16 cellular contexts compared by ENCODE assay signal in the genomic region with DNA sequence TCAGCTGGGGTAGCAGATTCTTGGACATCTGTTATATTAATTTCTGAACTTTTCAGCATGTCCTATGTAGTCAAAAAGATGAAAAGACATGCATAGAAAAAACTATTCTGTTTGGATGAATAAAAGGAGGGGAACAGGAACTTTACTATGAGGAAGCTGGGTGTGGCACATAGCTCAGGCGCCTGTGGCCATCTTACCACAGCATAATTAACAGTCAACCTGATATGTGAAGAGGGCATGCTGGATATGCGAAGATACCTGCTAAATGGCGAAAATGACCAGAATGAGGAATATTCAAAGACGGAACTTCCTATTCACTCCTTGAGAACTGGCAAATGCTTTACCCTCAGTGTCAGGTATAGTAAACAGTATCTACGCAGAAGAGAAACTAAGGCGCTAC. TPM values are rescaled to one million over a fixed set of nuclear protein-coding genes. Genes with fewer than 3 reads are reported as not detected.
DNase-seq lines count a peak whose midpoint lies in the region.
"Had no signal": no experiment of that assay in that cellular context is flagged by ENCODE, and none has a peak within 500 bp of the region (broad histone marks: within the 10 kb centered on the region; RNA-seq: fewer than 3 reads in every experiment).

No MANE protein-coding gene starts in this region.

- no peak overlapping the region for H3K27ac Mint-ChIP-seq in activated CD4-positive, alpha-beta memory T cell treated with anti-CD3 and anti-CD28 coated beads for 36 hours
- H3K27ac Mint-ChIP-seq: CD4-positive, CD25-positive, alpha-beta regulatory T cell had no signal

- no peaks in the 10 kb centered on the region for H3K4me1 Mint-ChIP-seq in activated CD4-positive, alpha-beta memory T cell treated with anti-CD3 and anti-CD28 coated beads for 36 hours (ENCODE audit: low read depth)

- H2BK12ac ChIP-seq in trophoblast cell (ENCODE audit: low read length): no peak overlapping the region

- H3K79me1 ChIP-seq in trophoblast cell (ENCODE audit: low read length): no peaks in the 10 kb centered on the region

- H3K4ac ChIP-seq in trophoblast cell (ENCODE audit: low read depth, low read length): no peak overlapping the region

- H3K36me3 ChIP-seq in HUES48 (ENCODE audit: control insufficient read depth, insufficient read depth, low read length) (peaks cover 59% of the 10 kb centered on the region), SK-N-MC (ENCODE audit: insufficient read depth, low read length) (peaks cover 60% of the 10 kb centered on the region), iPS-20b (ENCODE audit: insufficient read depth, low read depth, low read length) (peaks cover 44% of the 10 kb centered on the region), trophoblast cell (ENCODE audit: control insufficient read depth in 1 of 2, insufficient read depth in 2 of 2, low read length in 2 of 2) (peaks cover 18 to 30% of the 10 kb centered on the region in 2 experiments)

- H3K4me1 ChIP-seq in HUES48 (ENCODE audit: control insufficient read depth, insufficient read depth, low read length) (peaks cover 31% of the 10 kb centered on the region), iPS-20b (ENCODE audit: insufficient read depth, low read length) (peaks cover 36% of the 10 kb centered on the region), trophoblast cell (ENCODE audit: control insufficient read depth in 1 of 2, insufficient read depth in 2 of 2, low read length in 2 of 2) (peaks cover 7 to 11% of the 10 kb centered on the region in 2 experiments)

- no peak overlapping the region for H2AK5ac ChIP-seq in trophoblast cell (ENCODE audit: low read length)

- H3K79me2 ChIP-seq in trophoblast cell (ENCODE audit: control insufficient read depth, insufficient read depth, low read length, poor library complexity): peaks cover 4% of the 10 kb centered on the region

- H3K9me3 ChIP-seq in HUES48 (ENCODE audit: control insufficient read depth, insufficient read depth, low read length): no peaks in the 10 kb centered on the region
- H3K9me3 ChIP-seq in SK-N-MC (ENCODE audit: low read depth, low read length): no peaks in the 10 kb centered on the region
- H3K9me3 ChIP-seq in iPS-20b (ENCODE audit: insufficient read depth, low read depth, low read length): no peaks in the 10 kb centered on the region
- no peaks in the 10 kb centered on the region for H3K9me3 ChIP-seq in trophoblast cell (ENCODE audit: insufficient read depth, low read depth, low read length)

- no peak overlapping the region for H3K4me3 Mint-ChIP-seq in activated CD4-positive, alpha-beta memory T cell treated with anti-CD3 and anti-CD28 coated beads for 36 hours
- H3K4me3 Mint-ChIP-seq: CD4-positive, CD25-positive, alpha-beta regulatory T cell had no signal

- H4K8ac ChIP-seq in trophoblast cell (ENCODE audit: low read depth, low read length): no peak overlapping the region

- no peak overlapping the region for H3K14ac ChIP-seq in trophoblast cell (ENCODE audit: low read length)

- H3K27me3 ChIP-seq in HUES48 (ENCODE audit: control insufficient read depth, insufficient read depth, low read length): no peaks in the 10 kb centered on the region
- no peaks in the 10 kb centered on the region for H3K27me3 ChIP-seq in iPS-20b (ENCODE audit: insufficient read depth, low read length)
- H3K27me3 ChIP-seq in trophoblast cell (ENCODE audit: insufficient read depth, low read length): no peaks in the 10 kb centered on the region

- H3K9me3 Mint-ChIP-seq in activated CD4-positive, alpha-beta memory T cell treated with anti-CD3 and anti-CD28 coated beads for 36 hours: no peaks in the 10 kb centered on the region
- H3K9me3 Mint-ChIP-seq: CD4-positive, CD25-positive, alpha-beta regulatory T cell had no signal

- intact Hi-C loops in activated CD4-positive, alpha-beta memory T cell treated with anti-CD3 and anti-CD28 coated beads for 36 hours (cut with micrococcal nuclease): no loop called here

- no peak overlapping the region for H2BK5ac ChIP-seq in trophoblast cell (ENCODE audit: low read depth, low read length, poor library complexity)

- no CpG with 5 or more reads among the region's 6 CpGs for WGBS in trophoblast cell (ENCODE audit: extremely low coverage, insufficient coverage, insufficient read length)

- no peak overlapping the region for H2BK120ac ChIP-seq in trophoblast cell (ENCODE audit: insufficient read depth, low read length, poor library complexity)

- no peak overlapping the region for H3K4me2 ChIP-seq in trophoblast cell (ENCODE audit: low read length)

- H3K36me3 Mint-ChIP-seq in activated CD4-positive, alpha-beta memory T cell treated with anti-CD3 and anti-CD28 coated beads for 36 hours: peaks cover 27% of the 10 kb centered on the region

- no peaks in the 10 kb centered on the region for H3K27me3 Mint-ChIP-seq in activated CD4-positive, alpha-beta memory T cell treated with anti-CD3 and anti-CD28 coated beads for 36 hours
- H3K27me3 Mint-ChIP-seq: CD4-positive, CD25-positive, alpha-beta regulatory T cell had no signal

- no peak overlapping the region for H3K23ac ChIP-seq in trophoblast cell (ENCODE audit: low read length)

- no peak overlapping the region for H2AFZ ChIP-seq in trophoblast cell (ENCODE audit: insufficient read depth, low read length, poor library complexity)

- DNase-seq in SK-N-MC (ENCODE audit: low read depth, low spot score) (no peak), trophoblast cell (peak; percentile 77 to 88), NK-92 (lab: John Stamatoyannopoulos, UW; ENCODE audit: unreplicated experiment) (no peak), GM19240 (ENCODE audit: insufficient read length, low spot score) (no peak)
- no peak for DNase-seq in activated CD4-positive, alpha-beta memory T cell treated with anti-CD3 and anti-CD28 coated beads for 36 hours
- DNase-seq: ACHN; CD4-positive, CD25-positive, alpha-beta regulatory T cell; DMS53; KBM-7; NCI-H1105; NCI-H1694 treated with DMSO at 0.1 percent for 48 hours; NCI-H446; NCI-H748 treated with DMSO at 0.1 percent for 48 hours; SIG-M5 had no signal

- H3K27ac ChIP-seq in HUES48 (ENCODE audit: low read depth, low read length): peak overlapping the region; percentile 71
- H3K27ac ChIP-seq in SK-N-MC: 0 out of 2 replicates have a peak overlapping the region, but pooled peaks have one; percentile 21
- H3K27ac ChIP-seq in iPS-20b (ENCODE audit: low read length): no peak overlapping the region
- H3K27ac ChIP-seq in trophoblast cell (ENCODE audit: low read depth, low read length): no peak overlapping the region

- no peak overlapping the region for H4K91ac ChIP-seq in trophoblast cell (ENCODE audit: low read depth, low read length)

- POLR2A ChIA-PET in activated CD4-positive, alpha-beta memory T cell treated with anti-CD3 and anti-CD28 coated beads for 36 hours (lab: Charles Lee): no interaction called here

- H4K12ac ChIP-seq in trophoblast cell (ENCODE audit: low read depth, low read length): no peak overlapping the region

- CTCF ChIA-PET in activated CD4-positive, alpha-beta memory T cell treated with anti-CD3 and anti-CD28 coated beads for 36 hours (lab: Charles Lee): no interaction called here

- H3K4me3 ChIP-seq in HUES48 (ENCODE audit: low read depth, low read length): no peak overlapping the region
- H3K4me3 ChIP-seq in SK-N-MC: no peak overlapping the region
- H3K4me3 ChIP-seq in iPS-20b (ENCODE audit: low read length): peak overlapping the region; percentile 42; the same call in 1 of the 2 replicates
- H3K4me3 ChIP-seq in trophoblast cell (ENCODE audit: low read depth, low read length): no peak overlapping the region

- H3K9ac ChIP-seq in HUES48 (ENCODE audit: low read depth, low read length): no peak overlapping the region
- no peak overlapping the region for H3K9ac ChIP-seq in SK-N-MC (ENCODE audit: insufficient read length)
- no peak overlapping the region for H3K9ac ChIP-seq in iPS-20b (ENCODE audit: low read depth, low read length)
- no peak overlapping the region for H3K9ac ChIP-seq in trophoblast cell (ENCODE audit: low read length)

- no peak overlapping the region for H3K18ac ChIP-seq in trophoblast cell (ENCODE audit: low read length)

RNA-seq across cellular contexts. Expression of a gene that starts 18.4 kb away (rescaled TPM):
- polyA plus RNA-seq in trophoblast cell (2013): 81.6 and 81.8 TPM in 2 replicates
- 10 to 100 TPM; 54.3 to 56.8 TPM for total RNA-seq in activated CD4-positive, alpha-beta memory T cell treated with anti-CD3 and anti-CD28 coated beads for 36 hours

RNA-seq across cellular contexts. Expression of a gene that starts 19.0 kb away (rescaled TPM):
- polyA plus RNA-seq in trophoblast cell (2013): 105 TPM in 2 replicates
- total RNA-seq in activated CD4-positive, alpha-beta memory T cell treated with anti-CD3 and anti-CD28 coated beads for 36 hours: 10 to 100 TPM; 86.6 to 90.4 TPM

Comparison
In these comparisons a context has a peak if more than half of its experiments do, and no peak if none do; other contexts are left out.
1. H3K27ac ChIP-seq: peak in HUES48 (single experiment) and SK-N-MC (single experiment); none in iPS-20b (single experiment) and trophoblast cell (single experiment).
2. DNase-seq: peak in trophoblast cell (2 of 2); none in SK-N-MC (single experiment), activated CD4-positive, alpha-beta memory T cell treated with anti-CD3 and anti-CD28 coated beads for 36 hours (single experiment), NK-92 (single experiment) and GM19240 (single experiment).